Comparison of ENCODE assay signal across 9 cellular contexts in the genomic region with DNA sequence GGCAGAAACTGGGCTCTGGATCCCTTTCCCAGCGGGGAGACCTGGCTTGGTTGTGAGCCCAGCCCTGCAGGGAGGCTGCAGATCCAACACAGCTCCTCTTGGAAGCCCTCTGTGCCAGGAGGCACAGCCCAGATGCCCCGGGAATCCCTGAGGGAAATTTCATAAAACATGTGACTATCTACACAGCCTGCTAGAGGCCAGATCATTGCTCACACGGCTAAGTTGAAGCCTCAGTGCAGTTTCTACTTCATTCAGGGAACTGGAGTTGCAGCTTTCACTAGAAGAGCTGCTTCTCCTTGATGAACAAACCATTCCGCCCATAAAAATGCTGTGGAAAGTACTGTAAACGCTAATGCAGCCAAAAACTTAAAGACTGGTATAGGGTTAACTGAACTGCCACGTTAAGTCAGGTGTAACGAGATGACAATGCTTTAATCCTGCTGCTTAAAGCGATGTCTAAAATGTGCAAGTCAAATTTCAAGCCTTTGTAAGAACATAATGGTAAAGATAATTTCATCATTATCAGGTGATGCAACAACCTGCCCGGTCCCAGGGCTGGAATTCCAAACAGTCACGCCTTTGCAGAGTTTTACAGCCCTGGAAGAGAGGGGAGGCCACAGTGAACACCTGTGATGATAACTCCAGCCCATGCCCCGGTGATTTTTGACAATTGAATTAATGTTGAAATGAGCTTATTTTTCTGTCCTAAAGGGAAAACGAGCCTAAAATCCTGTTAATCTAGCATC.
DNase-seq lines count a peak whose midpoint lies in the region; ATAC-seq and TF ChIP-seq lines count a peak whose summit lies in the region.
"Had no signal": no experiment of that assay in that cellular context is flagged by ENCODE, and none has a peak within 500 bp of the region (broad histone marks: within the 10 kb centered on the region; RNA-seq: fewer than 3 reads in every experiment).

No MANE protein-coding gene starts in this region.

- H3K9me3 ChIP-seq in DND-41 (ENCODE audit: insufficient read depth, low read length, severe bottlenecking) (no peaks in the 10 kb centered on the region), psoas muscle (no peaks in the 10 kb centered on the region)
- H3K9me3 ChIP-seq: sigmoid colon had no signal

- H3K4me1 ChIP-seq in DND-41 (ENCODE audit: insufficient read depth, low read length) (peaks cover 42% of the 10 kb centered on the region), psoas muscle (peaks cover 34% of the 10 kb centered on the region)

- no peak for TF ChIP-seq CTCF in DND-41 (IDR thresholded peaks at IDR 0.05; ENCODE audit: borderline replicate concordance, extremely low read depth, low read length, poor library complexity, severe bottlenecking)
- no peak for TF ChIP-seq CTCF in choroid plexus epithelial cell (conservative IDR thresholded peaks at IDR 0.05; ENCODE audit: low read depth, low read length)
- TF ChIP-seq CTCF in psoas muscle (IDR thresholded peaks at IDR 0.05), result no peak

- peak overlapping the region; percentile 78 for H3K27ac ChIP-seq in DND-41 (ENCODE audit: low read length)
- H3K27ac ChIP-seq in psoas muscle, result no peak overlapping the region

- peak overlapping the region; percentile 24 for H3K4me2 ChIP-seq in DND-41 (ENCODE audit: insufficient read depth, low read length)

- H2AFZ ChIP-seq in DND-41 (ENCODE audit: low read depth, low read length), result no peak overlapping the region

- no peaks in the 10 kb centered on the region for H3K27me3 ChIP-seq in DND-41 (ENCODE audit: insufficient read depth, low read length, poor library complexity)
- no peaks in the 10 kb centered on the region for H3K27me3 ChIP-seq in psoas muscle (ENCODE audit: insufficient read depth in 3 of 3, low read length in 2 of 3)
- H3K27me3 ChIP-seq: sigmoid colon had no signal

- H4K20me1 ChIP-seq in DND-41 (ENCODE audit: insufficient read depth, low read length), result no peaks in the 10 kb centered on the region

- no peak for ATAC-seq in DND-41 (ENCODE audit: insufficient read depth, low read depth)
- peak in 3 of 4 donors; percentile 20 to 63 (median 29) for ATAC-seq in psoas muscle
- ATAC-seq in GM21528 (IDR thresholded peaks at IDR 0.05; ENCODE audit: low FRiP score, unreplicated experiment), result no peak

- H3K79me2 ChIP-seq in DND-41 (ENCODE audit: insufficient read depth, low read length), result no peaks in the 10 kb centered on the region

- intact Hi-C loops in psoas muscle (cut with DNase I), result no loop called here

- no peak overlapping the region for H3K4me3 ChIP-seq in DND-41 (ENCODE audit: low read depth in 1 of 2, low read length in 2 of 2)
- H3K4me3 ChIP-seq in choroid plexus epithelial cell (ENCODE audit: low read depth, low read length), result no peak overlapping the region
- no peak overlapping the region for H3K4me3 ChIP-seq in psoas muscle
- H3K4me3 ChIP-seq: sigmoid colon had no signal

- H3K9ac ChIP-seq in DND-41 (ENCODE audit: low read depth, low read length), result peak overlapping the region; percentile 40

- H3K36me3 ChIP-seq in DND-41 (ENCODE audit: insufficient read depth, low read length), result no peaks in the 10 kb centered on the region
- no peaks in the 10 kb centered on the region for H3K36me3 ChIP-seq in psoas muscle (ENCODE audit: insufficient read depth in 1 of 2, low read depth in 1 of 2)
- H3K36me3 ChIP-seq: sigmoid colon had no signal

- no peak for DNase-seq in DND-41
- peak; percentile 68 for DNase-seq in NCI-H1694 treated with DMSO at 0.1 percent for 48 hours (lab: John Stamatoyannopoulos, UW)
- peak; percentile 22 for DNase-seq in choroid plexus epithelial cell (ENCODE audit: low read depth)
- DNase-seq in psoas muscle, result no peak
- no peak for DNase-seq in DMS153 (lab: John Stamatoyannopoulos, UW)
- DNase-seq in COR-L47 (lab: John Stamatoyannopoulos, UW), result no peak
- DNase-seq: DMS79 treated with DMSO at 0.1 percent for 48 hours had no signal

- WGBS in psoas muscle, 3 donors, result 39 to 64% (median 43%) methylated on average over 12 of the region's 12 CpGs

Comparison
In these comparisons a context has a peak if more than half of its experiments do, and no peak if none do; other contexts are left out.
1. ATAC-seq: peak in psoas muscle (3 of 4); none in DND-41 (single experiment) and GM21528 (single experiment).
2. DNase-seq: peak in NCI-H1694 treated with DMSO at 0.1 percent for 48 hours (single experiment) and choroid plexus epithelial cell (single experiment); none in DND-41 (single experiment), psoas muscle (0 of 2), DMS153 (single experiment) and COR-L47 (single experiment).